29 cellular contexts compared by ENCODE assay signal in genomic region chr15:66937588-66937987, GRCh38.
"Had no signal": no experiment of that assay in that cellular context is flagged by ENCODE, and none has a peak within 500 bp of the region (broad histone marks: within the 10 kb centered on the region; RNA-seq: fewer than 3 reads in every experiment).

No MANE protein-coding gene starts in this region.

- H3K4me2 ChIP-seq: neural progenitor cell, smooth muscle cell had no signal

- H3K9ac ChIP-seq: neural progenitor cell, parathyroid adenoma had no signal

- H3K9me3 ChIP-seq: lower lobe of right lung, neutrophil, upper lobe of right lung had no signal

- DNase-seq: heart right ventricle; kidney glomerular epithelial cell; left cardiac atrium; lower lobe of right lung; mammary epithelial cell; mesenchymal stem cell; naive B cell; natural killer cell; nephron progenitor cell; occipital lobe; stimulated activated CD4-positive, alpha-beta T cell treated with anti-CD3 and anti-CD28 coated beads, Interleukin-1b, Interleukin-23, amount 100 ng/mL, for 48 hours; stimulated activated CD4-positive, alpha-beta T cell treated with anti-CD3 and anti-CD28 coated beads, Interleukin-2, amount 100 ng/mL, for 48 hours; stimulated activated CD4-positive, alpha-beta T cell treated with anti-CD3 and anti-CD28 coated beads, Interleukin-4, amount 100 ng/mL, for 4 hours; stimulated activated CD8-positive, alpha-beta memory T cell treated with anti-CD3 and anti-CD28 coated beads, Interleukin-4, amount 100 ng/mL, for 48 hours; stimulated activated naive CD4-positive, alpha-beta T cell treated with Interleukin-2 at 50 U/mL for 16 hours; stimulated activated naive CD8-positive, alpha-beta T cell treated with anti-CD3 and anti-CD28 coated beads, Interleukin-15, amount 100 ng/mL, for 72 hours; substantia nigra; trophoblast cell; upper lobe of right lung had no signal

- H3K27ac ChIP-seq: neural progenitor cell, neutrophil, parathyroid adenoma, right atrium auricular region had no signal

- H3K4me3 ChIP-seq: hepatocyte, neural progenitor cell, right atrium auricular region, smooth muscle cell, upper lobe of right lung had no signal

- H3K36me3 ChIP-seq: heart right ventricle, lower lobe of right lung, neural progenitor cell, neutrophil, right atrium auricular region, upper lobe of right lung had no signal

- ATAC-seq: left lobe of liver; lower lobe of right lung; natural killer cell; stimulated activated memory B cell treated with anti-CD40 and anti-IgM and Interleukin-4, amounts not matched to agents 10 μg/mL and 1 μg/mL and 100 μg/mL, for 72 hours; stimulated activated naive CD8-positive, alpha-beta T cell treated with anti-CD3 and anti-CD28 coated beads, Interleukin-15, amount 100 ng/mL, for 72 hours; upper lobe of right lung had no signal

- H3K4me1 ChIP-seq: parathyroid adenoma had no signal

- H3K27me3 ChIP-seq: heart right ventricle, hepatocyte, neural progenitor cell, neutrophil, right atrium auricular region, upper lobe of right lung had no signal

- FAIRE-seq: keratinocyte, urothelium cell line had no signal

- H3K79me2 ChIP-seq: hepatocyte, parathyroid adenoma had no signal

- H2AFZ ChIP-seq: hepatocyte, neural progenitor cell, parathyroid adenoma had no signal
